ENCODE assay signal across 14 cellular contexts in the genomic region with DNA sequence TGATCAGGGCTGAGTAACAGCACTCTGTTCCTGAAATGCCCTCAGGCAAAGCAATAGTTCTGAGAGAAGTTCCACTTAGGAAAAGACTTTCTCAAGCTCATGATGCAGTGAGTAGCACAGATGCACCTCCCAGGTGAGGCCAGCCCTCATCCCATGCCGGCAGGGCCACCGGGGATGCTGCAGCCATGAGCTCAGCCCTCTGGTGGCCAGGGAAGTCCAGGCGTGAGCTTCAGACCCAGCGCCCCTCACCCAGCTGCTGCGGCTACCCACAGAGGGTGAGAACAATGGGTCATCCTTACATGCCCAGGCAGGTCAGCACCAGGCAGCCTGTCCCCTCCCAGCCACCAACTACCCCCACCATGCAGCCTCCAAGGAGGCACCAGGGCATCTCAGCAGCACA. TPM values are rescaled to one million over a fixed set of nuclear protein-coding genes. Genes with fewer than 3 reads are reported as not detected.
DNase-seq lines count a peak whose midpoint lies in the region; ATAC-seq, FAIRE-seq and TF ChIP-seq lines count a peak whose summit lies in the region.
"Had no signal": no experiment of that assay in that cellular context is flagged by ENCODE, and none has a peak within 500 bp of the region (broad histone marks: within the 10 kb centered on the region; RNA-seq: fewer than 3 reads in every experiment).

No MANE protein-coding gene starts in this region.

- H3K36me3 Mint-ChIP-seq in WTC11 (no peaks in the 10 kb centered on the region), CD14-positive monocyte (no peaks in the 10 kb centered on the region)
- H3K36me3 Mint-ChIP-seq in activated T-cell treated with anti-CD3 and anti-CD28 coated beads, Interleukin-2, amount 50 U/mL, for 24 hours (ENCODE audit: low read depth) = no peaks in the 10 kb centered on the region
- H3K36me3 Mint-ChIP-seq: activated naive CD4-positive, alpha-beta T cell treated with anti-CD3 and anti-CD28 coated beads, Interleukin-2, amount 50 U/mL, for 24 hours had no signal

- H2AFZ ChIP-seq in HCT116 (ENCODE audit: low read depth, low read length, poor library complexity, severe bottlenecking) (no peak overlapping the region), keratinocyte (ENCODE audit: control insufficient read depth, low read length) (no peak overlapping the region)

- H3K79me2 ChIP-seq in HCT116 (ENCODE audit: insufficient read depth, low read length) (no peaks in the 10 kb centered on the region), keratinocyte (ENCODE audit: control insufficient read depth, insufficient read depth, low read length) (no peaks in the 10 kb centered on the region)

- H3K4me2 ChIP-seq in HCT116 (ENCODE audit: low read length) (no peak overlapping the region), keratinocyte (ENCODE audit: control insufficient read depth, extremely low read depth, insufficient read depth, low read depth, low read length) (no peak overlapping the region)

- H3K9me1 ChIP-seq in keratinocyte (ENCODE audit: control insufficient read depth, extremely low read depth, insufficient read depth, low read length) = no peaks in the 10 kb centered on the region

- H3K4me1 ChIP-seq in HCT116 (ENCODE audit: control insufficient read depth in 1 of 2, insufficient read depth in 2 of 2, low read length in 2 of 2) (no peaks in the 10 kb centered on the region), keratinocyte (ENCODE audit: control insufficient read depth, extremely low read depth, insufficient read depth, low read length) (no peaks in the 10 kb centered on the region), testis (no peaks in the 10 kb centered on the region)

- TF ChIP-seq POLR2A in HCT116 (IDR thresholded peaks at IDR 0.05; ENCODE audit: borderline replicate concordance, extremely low read depth, insufficient read depth, insufficient read length) (no peak), testis (IDR thresholded peaks at IDR 0.05) (no peak)

- POLR2A ChIA-PET in AG04450 (lab: Yijun Ruan, JAX) (no interaction called here), HCT116 (lab: Charles Lee) (no interaction called here), WTC11 (lab: Charles Lee) (interaction anchor here (1.1 kb wide), 1 partner anchor 277 kb away, joined by 3 read pairs; no protein-coding TSS in a partner anchor)

- TF ChIP-seq CTCF in AG04450 (IDR thresholded peaks at IDR 0.05; ENCODE audit: low read depth, low read length) (peak; percentile 35), HCT116 (IDR thresholded peaks at IDR 0.05 in 2 of 3, conservative IDR thresholded peaks at IDR 0.05 in 1 of 3; ENCODE audit: borderline replicate concordance in 1 of 3, insufficient read depth in 1 of 3, low read depth in 2 of 3, low read length in 2 of 3) (peak; percentile 19 to 51 (median 48); a peak in 5 of 6 replicates), WTC11 (IDR thresholded peaks at IDR 0.05) (no peak), keratinocyte (optimal IDR thresholded peaks at IDR 0.05 in 1 of 3, IDR thresholded peaks at IDR 0.05 in 1 of 3, conservative IDR thresholded peaks at IDR 0.05 in 1 of 3; ENCODE audit: extremely low read depth in 1 of 3, insufficient read depth in 2 of 3, low read length in 3 of 3) (peak in 2 of 3 experiments; percentile 30 to 33), testis (IDR thresholded peaks at IDR 0.05) (no peak), CD14-positive monocyte (IDR thresholded peaks at IDR 0.05) (no peak)

- peak; percentile 91 for ATAC-seq in HCT116
- peak; percentile 92 for ATAC-seq in WTC11
- ATAC-seq: heart right ventricle had no signal

- H3K27ac ChIP-seq in AG04450 (ENCODE audit: low read depth, low read length) (no peak overlapping the region), HCT116 (ENCODE audit: low read depth, low read length) (no peak overlapping the region), keratinocyte (ENCODE audit: control insufficient read depth, insufficient read depth, low read length) (no peak overlapping the region), testis (no peak overlapping the region)
- H3K27ac ChIP-seq: dorsolateral prefrontal cortex, heart right ventricle, tibial artery had no signal

- H3K9me3 Mint-ChIP-seq in WTC11 (peaks cover 11% of the 10 kb centered on the region), CD14-positive monocyte (peaks cover 0 to 3% (median 2%) of the 10 kb centered on the region in 7 donors)
- no peaks in the 10 kb centered on the region for H3K9me3 Mint-ChIP-seq in activated T-cell treated with anti-CD3 and anti-CD28 coated beads, Interleukin-2, amount 50 U/mL, for 24 hours
- H3K9me3 Mint-ChIP-seq: activated naive CD4-positive, alpha-beta T cell treated with anti-CD3 and anti-CD28 coated beads, Interleukin-2, amount 50 U/mL, for 24 hours had no signal

- H3K27me3 ChIP-seq in AG04450 (ENCODE audit: control insufficient read depth, insufficient read depth, low read length) (no peaks in the 10 kb centered on the region), HCT116 (ENCODE audit: insufficient read depth, low read length) (0 out of 2 replicates have a peak, but pooled peaks cover 4% of the 10 kb centered on the region), keratinocyte (ENCODE audit: control insufficient read depth, extremely low read depth, insufficient read depth, low read length) (no peaks in the 10 kb centered on the region), testis (no peaks in the 10 kb centered on the region)
- H3K27me3 ChIP-seq: heart right ventricle, tibial artery had no signal

- peak; percentile 46 for TF ChIP-seq RAD21 in HCT116 (IDR thresholded peaks at IDR 0.05; ENCODE audit: low read depth)

- no peaks in the 10 kb centered on the region; the same call in 1 of the 2 replicates for H3K4me1 Mint-ChIP-seq in WTC11
- H3K4me1 Mint-ChIP-seq in CD14-positive monocyte = no peaks in the 10 kb centered on the region
- no peaks in the 10 kb centered on the region for H3K4me1 Mint-ChIP-seq in activated T-cell treated with anti-CD3 and anti-CD28 coated beads, Interleukin-2, amount 50 U/mL, for 24 hours (ENCODE audit: low read depth)
- H3K4me1 Mint-ChIP-seq: activated naive CD4-positive, alpha-beta T cell treated with anti-CD3 and anti-CD28 coated beads, Interleukin-2, amount 50 U/mL, for 24 hours had no signal

- RAD21 ChIA-PET in HCT116 (lab: Charles Lee; ENCODE audit: low non-redundant PET in 1 of 2, low total read pairs in 2 of 2, uncharacterized antibody in 2 of 2, unreplicated experiment in 2 of 2) = no interaction called here

- H3K36me3 ChIP-seq in HCT116 (ENCODE audit: control insufficient read depth in 1 of 2, insufficient read depth in 2 of 2, low read length in 2 of 2) = no peaks in the 10 kb centered on the region
- H3K36me3 ChIP-seq in keratinocyte (ENCODE audit: control insufficient read depth in 2 of 2, extremely low read depth in 1 of 2, insufficient read depth in 2 of 2, low read length in 2 of 2) = no peaks in the 10 kb centered on the region
- H3K36me3 ChIP-seq in testis (ENCODE audit: low read depth, missing control alignments) = no peaks in the 10 kb centered on the region
- H3K36me3 ChIP-seq: heart right ventricle, tibial artery had no signal

- H3K4me3 ChIP-seq in AG04450 (ENCODE audit: low read depth, low read length) (no peak overlapping the region), HCT116 (replicated peaks in 1 of 2; ENCODE audit: low read depth in 1 of 2, low read length in 2 of 2) (no peak overlapping the region), keratinocyte (ENCODE audit: control insufficient read depth in 2 of 3, extremely low read depth in 1 of 3, insufficient read depth in 2 of 3, low read depth in 1 of 3, low read length in 3 of 3) (no peak overlapping the region), testis (no peak overlapping the region)
- H3K4me3 ChIP-seq: dorsolateral prefrontal cortex, heart right ventricle, tibial artery had no signal

- H3K9me3 ChIP-seq in AG04450 (ENCODE audit: control insufficient read depth, insufficient read depth, low read length) = no peaks in the 10 kb centered on the region
- H3K9me3 ChIP-seq in HCT116 (ENCODE audit: control insufficient read depth in 1 of 2, insufficient read depth in 1 of 2, low read depth in 1 of 2, low read length in 2 of 2) = no peaks in the 10 kb centered on the region
- no peaks in the 10 kb centered on the region for H3K9me3 ChIP-seq in keratinocyte (ENCODE audit: control insufficient read depth, low read depth, low read length)
- H3K9me3 ChIP-seq in testis = no peaks in the 10 kb centered on the region
- H3K9me3 ChIP-seq: heart right ventricle, tibial artery had no signal

- WGBS in testis, 2 donors = 80% methylated on average over 2 of the region's 5 CpGs; no CpG with 5 or more reads in 1 of the 2 donors

- intact Hi-C loops in HCT116 (cut with micrococcal nuclease) = no loop called here
- intact Hi-C loops in testis (cut with DNase I; ENCODE audit: low total_unique reads) = no loop called here
- intact Hi-C loops in CD14-positive monocyte (cut with micrococcal nuclease) = no loop called here

- dilution Hi-C loops in keratinocyte (cut with MboI; ENCODE audit: extremely low pct_ligation_motif_present, low sequenced_read_pairs) = loop anchor here (25.0 kb wide), 1 partner anchor 489 kb away; the partner anchor contains the start of gene OSR1

- no peaks in the 10 kb centered on the region for H3K9me2 ChIP-seq in HCT116 (ENCODE audit: insufficient read depth)

- FAIRE-seq in keratinocyte (lab: Jason Lieb, UNC) = no peak

- H3K27me3 Mint-ChIP-seq in WTC11 (ENCODE audit: low read depth) (peaks cover 3% of the 10 kb centered on the region; the same call in 1 of the 2 replicates), CD14-positive monocyte (ENCODE audit: low read depth in 3 of 3) (peaks cover 1 to 10% (median 8%) of the 10 kb centered on the region in 3 donors)
- H3K27me3 Mint-ChIP-seq in activated T-cell treated with anti-CD3 and anti-CD28 coated beads, Interleukin-2, amount 50 U/mL, for 24 hours = no peaks in the 10 kb centered on the region

- H3K27ac Mint-ChIP-seq in WTC11 = no peak overlapping the region
- H3K27ac Mint-ChIP-seq in CD14-positive monocyte = no peak overlapping the region
- no peak overlapping the region for H3K27ac Mint-ChIP-seq in activated T-cell treated with anti-CD3 and anti-CD28 coated beads, Interleukin-2, amount 50 U/mL, for 24 hours
- H3K27ac Mint-ChIP-seq: activated naive CD4-positive, alpha-beta T cell treated with anti-CD3 and anti-CD28 coated beads, Interleukin-2, amount 50 U/mL, for 24 hours had no signal

- no TSS peak for BruUV-seq in HCT116 (replicated peaks; lab: Mats Ljungman, UMichigan)

- DNase-seq in AG04450 (ENCODE audit: low read depth, low spot score) = no peak
- no peak for DNase-seq in HCT116 (ENCODE audit: low read depth, low spot score)
- peak; percentile 37 for DNase-seq in WTC11 (ENCODE audit: low spot score)
- DNase-seq in keratinocyte (ENCODE audit: low read depth, low spot score) = no peak
- DNase-seq in testis = no peak
- no peak for DNase-seq in CD14-positive monocyte (ENCODE audit: low spot score)
- no peak for DNase-seq in activated T-cell treated with anti-CD3 and anti-CD28 coated beads, Interleukin-2, amount 50 U/mL, for 24 hours
- DNase-seq in kidney glomerular epithelial cell (lab: John Stamatoyannopoulos, UW) = no peak
- DNase-seq: activated CD4-positive, alpha-beta T cell treated with anti-CD3 and anti-CD28 coated beads, Interleukin-2, amount 50 U/mL, for 1 hour; dorsolateral prefrontal cortex; heart right ventricle; midbrain; tibial artery had no signal

- H3K4me3 Mint-ChIP-seq in WTC11 = no peak overlapping the region
- H3K4me3 Mint-ChIP-seq in CD14-positive monocyte = no peak overlapping the region
- no peak overlapping the region for H3K4me3 Mint-ChIP-seq in activated T-cell treated with anti-CD3 and anti-CD28 coated beads, Interleukin-2, amount 50 U/mL, for 24 hours
- H3K4me3 Mint-ChIP-seq: activated naive CD4-positive, alpha-beta T cell treated with anti-CD3 and anti-CD28 coated beads, Interleukin-2, amount 50 U/mL, for 24 hours had no signal

- H4K20me1 ChIP-seq in HCT116 (ENCODE audit: insufficient read depth) (no peaks in the 10 kb centered on the region), keratinocyte (ENCODE audit: control insufficient read depth, extremely low read depth, insufficient read depth, low read length) (no peaks in the 10 kb centered on the region)

- H3K9ac ChIP-seq in HCT116 (ENCODE audit: low read length) = no peak overlapping the region
- no peak overlapping the region for H3K9ac ChIP-seq in keratinocyte (ENCODE audit: control insufficient read depth, extremely low read depth, insufficient read depth, low read length)

- CTCF ChIA-PET in AG04450 (lab: Charles Lee) (no interaction called here), HCT116 (lab: Charles Lee) (interaction anchor here (1.0 kb wide), 2 partner anchors 24 to 482 kb away, joined by 4 to 8 read pairs; no protein-coding TSS in a partner anchor), WTC11 (lab: Charles Lee) (interaction anchor here (0.6 to 1.4 kb wide), 16 partner anchors 10 to 1331 kb away, joined by 3 to 8 read pairs (median 4); no protein-coding TSS in a partner anchor)

RNA-seq across cellular contexts. Expression of gene TTC32, which starts 50.7 kb away (rescaled TPM):
- polyA plus RNA-seq in AG04450 (2011; rRNA removed) (5.3 and 6.6 TPM in 2 replicates), keratinocyte (3.7 to 7.6 TPM (median 4.8 TPM) in 3 replicates), testis (ENCODE audit: insufficient read depth, low read depth, low replicate concordance) (29.9 TPM), CD14-positive monocyte (10 to 100 TPM; 17.6 to 20.1 TPM)
- 6.8 and 8.3 TPM in 2 replicates for polyA minus RNA-seq in AG04450 (2011; rRNA and poly(A)+ RNA removed)
- total RNA-seq in HCT116 (2021; ENCODE audit: unreplicated experiment) (6.3 TPM), WTC11 (2021) (9.9 to 10.6 TPM (median 10.0 TPM) in 3 replicates), testis (10 to 100 TPM; 24.4 to 25.6 TPM)
- 5.3 and 5.6 TPM in 2 replicates for polyA plus RNA-seq in HCT116 (2012)
- polyA plus RNA-seq in keratinocyte (2011; ENCODE audit: low read depth) = 8.1 TPM
- polyA plus RNA-seq in keratinocyte (2011; cell fraction: cytosol; rRNA removed) = 1.5 and 1.6 TPM in 2 replicates
- polyA plus RNA-seq in keratinocyte (2011; cell fraction: nucleus; rRNA removed) = 11.3 and 16.5 TPM in 2 replicates
- 3.1 and 11.8 TPM in 2 replicates for polyA plus RNA-seq in keratinocyte (2012; ENCODE audit: low replicate concordance)
- 1.4 to 3.4 TPM in 2 of 3 replicates, not detected in the other for polyA minus RNA-seq in keratinocyte
- polyA minus RNA-seq in keratinocyte (2011; cell fraction: cytosol; rRNA and poly(A)+ RNA removed) = 3.5 TPM
- polyA minus RNA-seq in keratinocyte (2011; cell fraction: nucleus; rRNA and poly(A)+ RNA removed) = 4.9 and 6.4 TPM in 2 replicates

Comparison
In these comparisons a context has a peak if more than half of its experiments do, and no peak if none do; other contexts are left out.
1. CTCF ChIP-seq: peak in AG04450 (single experiment), HCT116 (3 of 3) and keratinocyte (2 of 3); none in WTC11 (single experiment), testis (0 of 3) and CD14-positive monocyte (single experiment).